In genomic region chr12:124392271-124392990, GRCh38 we compare ENCODE assay signal across 8 cellular contexts.
A peak's percentile ranks its signal among the peaks of the same experiment; 100 is the strongest.
DNase-seq lines count a peak whose midpoint lies in the region; ATAC-seq and TF ChIP-seq lines count a peak whose summit lies in the region.

No MANE protein-coding gene starts in this region.

- H2BK12ac ChIP-seq in trophoblast cell (ENCODE audit: low read length): peak overlapping the region; percentile 26

- peaks cover 21% of the 10 kb centered on the region for H3K36me3 Mint-ChIP-seq in T-cell

- H3K18ac ChIP-seq in trophoblast cell (ENCODE audit: low read length): peak overlapping the region; percentile 61

- H3K27ac ChIP-seq in trophoblast cell (ENCODE audit: low read depth, low read length): peak overlapping the region; percentile 24

- H3K27me3 ChIP-seq in trophoblast cell (ENCODE audit: insufficient read depth, low read length): no peaks in the 10 kb centered on the region

- no peak overlapping the region for H3K4me3 ChIP-seq in foreskin fibroblast (ENCODE audit: low read depth in 1 of 2, low read length in 2 of 2)
- H3K4me3 ChIP-seq in trophoblast cell (ENCODE audit: low read depth, low read length): no peak overlapping the region

- H3K4me3 Mint-ChIP-seq in T-cell: peak overlapping the region in 1 of 3 donors; percentile 73

- H3K9ac ChIP-seq in trophoblast cell (ENCODE audit: low read length): no peak overlapping the region

- H3K4ac ChIP-seq in trophoblast cell (ENCODE audit: low read depth, low read length): no peak overlapping the region

- WGBS in trophoblast cell (ENCODE audit: extremely low coverage, insufficient coverage, insufficient read length): no CpG with 5 or more reads among the region's 21 CpGs

- H4K91ac ChIP-seq in trophoblast cell (ENCODE audit: low read depth, low read length): peak overlapping the region; percentile 53

- H3K79me2 ChIP-seq in trophoblast cell (ENCODE audit: control insufficient read depth, insufficient read depth, low read length, poor library complexity): peaks cover 11% of the 10 kb centered on the region

- no peak overlapping the region for H4K8ac ChIP-seq in trophoblast cell (ENCODE audit: low read depth, low read length)

- H3K4me1 Mint-ChIP-seq in T-cell: peaks cover 33 to 39% (median 35%) of the 10 kb centered on the region in 3 donors

- H3K79me1 ChIP-seq in trophoblast cell (ENCODE audit: low read length): peaks cover 22% of the 10 kb centered on the region

- peak overlapping the region; percentile 84 to 88 for H3K27ac Mint-ChIP-seq in T-cell

- H4K12ac ChIP-seq in trophoblast cell (ENCODE audit: low read depth, low read length): no peak overlapping the region

- H3K23ac ChIP-seq in trophoblast cell (ENCODE audit: low read length): no peak overlapping the region

- no peaks in the 10 kb centered on the region for H3K9me3 Mint-ChIP-seq in T-cell

- ATAC-seq in T-cell (replicated peaks in 1 of 4) (no peak), HG02588 (IDR thresholded peaks at IDR 0.05; ENCODE audit: unreplicated experiment) (no peak), GM18498 (IDR thresholded peaks at IDR 0.05; ENCODE audit: unreplicated experiment) (no peak)

- no peaks in the 10 kb centered on the region for H3K27me3 Mint-ChIP-seq in T-cell

- no peak overlapping the region for H3K14ac ChIP-seq in trophoblast cell (ENCODE audit: low read length)

- peak; percentile 16 for TF ChIP-seq POLR2A in GM19193 (IDR thresholded peaks at IDR 0.05; ENCODE audit: extremely low read depth, insufficient read depth, insufficient read length)

- TF ChIP-seq CTCF in foreskin fibroblast (IDR thresholded peaks at IDR 0.05; ENCODE audit: low read depth, low read length): peak; percentile 26

- POLR2A ChIA-PET in T-cell (lab: Charles Lee): no interaction called here

- peak overlapping the region; percentile 13 for H2AFZ ChIP-seq in trophoblast cell (ENCODE audit: insufficient read depth, low read length, poor library complexity)

- H2BK120ac ChIP-seq in trophoblast cell (ENCODE audit: insufficient read depth, low read length, poor library complexity): no peak overlapping the region

- peak; percentile 67 for DNase-seq in AG08396 (ENCODE audit: low spot score)
- peak in 4 of 34 experiments; percentile 13 to 37 (median 18) for DNase-seq in T-cell
- peak in 1 of 2 donors; percentile 58 for DNase-seq in foreskin fibroblast
- peak in 1 of 2 donors; percentile 72 for DNase-seq in trophoblast cell
- no peak for DNase-seq in middle frontal gyrus (ENCODE audit: extremely low spot score, low spot score)

- peaks cover 27 to 39% of the 10 kb centered on the region in 2 experiments for H3K36me3 ChIP-seq in trophoblast cell (ENCODE audit: control insufficient read depth in 1 of 2, insufficient read depth in 2 of 2, low read length in 2 of 2)

- CTCF ChIA-PET in T-cell (lab: Charles Lee): interaction anchor here in 1 of 2 donors (0.6 kb wide), 1 partner anchor 1752 kb away, joined by 6 read pairs; no protein-coding TSS in a partner anchor

- H3K4me2 ChIP-seq in trophoblast cell (ENCODE audit: low read length): no peak overlapping the region

- H2AK5ac ChIP-seq in trophoblast cell (ENCODE audit: low read length): peak overlapping the region; percentile 9

- H3K4me1 ChIP-seq in trophoblast cell (ENCODE audit: control insufficient read depth in 1 of 2, insufficient read depth in 2 of 2, low read length in 2 of 2): peaks cover 29 to 47% of the 10 kb centered on the region in 2 experiments

- H2BK5ac ChIP-seq in trophoblast cell (ENCODE audit: low read depth, low read length, poor library complexity): peak overlapping the region; percentile 12

- peaks cover 9% of the 10 kb centered on the region for H3K9me3 ChIP-seq in trophoblast cell (ENCODE audit: insufficient read depth, low read depth, low read length)
